Comparison of ENCODE assay signal across 12 cellular contexts in genomic region chr2:26911911-26912861, GRCh38. TPM values are rescaled to one million over a fixed set of nuclear protein-coding genes. Genes with fewer than 3 reads are reported as not detected.
A peak's percentile ranks its signal among the peaks of the same experiment; 100 is the strongest.
DNase-seq lines count a peak whose midpoint lies in the region; ATAC-seq, FAIRE-seq and TF ChIP-seq lines count a peak whose summit lies in the region.
"Had no signal": no experiment of that assay in that cellular context is flagged by ENCODE, and none has a peak within 500 bp of the region (broad histone marks: within the 10 kb centered on the region; RNA-seq: fewer than 3 reads in every experiment).

No MANE protein-coding gene starts in this region.

- TF ChIP-seq CTCF in foreskin fibroblast (IDR thresholded peaks at IDR 0.05; ENCODE audit: low read depth, low read length) (no peak), osteocyte (IDR thresholded peaks at IDR 0.05) (no peak), GM10266 (IDR thresholded peaks at IDR 0.05; ENCODE audit: control insufficient read depth, insufficient read depth, low read depth, missing control alignments) (no peak)

- no peak overlapping the region for H3K27ac Mint-ChIP-seq in osteocyte (ENCODE audit: unreplicated experiment)

- ATAC-seq in HG02938 (IDR thresholded peaks at IDR 0.05; ENCODE audit: unreplicated experiment): no peak
- no peak for ATAC-seq in HG03175 (IDR thresholded peaks at IDR 0.05; ENCODE audit: unreplicated experiment)
- ATAC-seq: gastroesophageal sphincter; naive thymus-derived CD8-positive, alpha-beta T cell had no signal

- peaks cover 12% of the 10 kb centered on the region for H3K4me1 ChIP-seq in HAP-1
- H3K4me1 ChIP-seq: gastroesophageal sphincter had no signal

- no peaks in the 10 kb centered on the region for H3K9me3 ChIP-seq in HAP-1
- H3K9me3 ChIP-seq: gastroesophageal sphincter had no signal

- H3K36me3 Mint-ChIP-seq in osteocyte (ENCODE audit: unreplicated experiment): no peaks in the 10 kb centered on the region
- H3K36me3 Mint-ChIP-seq: naive thymus-derived CD8-positive, alpha-beta T cell had no signal

- FAIRE-seq in H54 (lab: Jason Lieb, UNC): no peak

- peaks cover 65% of the 10 kb centered on the region for H3K27me3 Mint-ChIP-seq in osteocyte (ENCODE audit: unreplicated experiment)

- DNase-seq in HAP-1 (ENCODE audit: low spot score in 2 of 2): peak; percentile 75 to 77
- DNase-seq in NCI-H69 (lab: John Stamatoyannopoulos, UW): peak; percentile 42
- DNase-seq in foreskin fibroblast: peak; percentile 3 to 25
- DNase-seq in osteocyte (ENCODE audit: extremely low spot score, unreplicated experiment): peak; percentile 57
- DNase-seq in GM10266 (ENCODE audit: extremely low spot score): no peak
- DNase-seq in H54 (ENCODE audit: insufficient read length, low spot score): no peak
- DNase-seq: naive thymus-derived CD8-positive, alpha-beta T cell; NCI-H1694; stimulated activated CD4-positive, alpha-beta T cell treated with anti-CD3 and anti-CD28 coated beads, Interleukin-4, amount 100 ng/mL, for 1 hour had no signal

- peaks cover 19% of the 10 kb centered on the region for H3K36me3 ChIP-seq in HAP-1 (replicated peaks)
- H3K36me3 ChIP-seq: gastroesophageal sphincter had no signal

- peaks cover 11% of the 10 kb centered on the region for H3K9me3 Mint-ChIP-seq in osteocyte (ENCODE audit: unreplicated experiment)
- H3K9me3 Mint-ChIP-seq: naive thymus-derived CD8-positive, alpha-beta T cell had no signal

- TF ChIP-seq POLR2A in H54 (IDR thresholded peaks at IDR 0.05; ENCODE audit: low read depth, low read length): no peak

- no peak overlapping the region for H3K4me3 Mint-ChIP-seq in osteocyte (ENCODE audit: unreplicated experiment)
- H3K4me3 Mint-ChIP-seq: naive thymus-derived CD8-positive, alpha-beta T cell had no signal

- no peaks in the 10 kb centered on the region for H3K27me3 ChIP-seq in HAP-1 (ENCODE audit: low read depth)

- in situ Hi-C loops in HAP-1 (cut with MboI; ENCODE audit: low sequenced_read_pairs): no loop called here

- H3K4me1 Mint-ChIP-seq in osteocyte (ENCODE audit: unreplicated experiment): no peaks in the 10 kb centered on the region
- H3K4me1 Mint-ChIP-seq: naive thymus-derived CD8-positive, alpha-beta T cell had no signal

- H3K4me3 ChIP-seq in HAP-1 (no peak overlapping the region), foreskin fibroblast (ENCODE audit: low read depth in 1 of 2, low read length in 2 of 2) (no peak overlapping the region)
- H3K4me3 ChIP-seq: gastroesophageal sphincter had no signal

RNA-seq across cellular contexts. Expression of gene MAPRE3, which starts 58.3 kb away (rescaled TPM):
- total RNA-seq in osteocyte: 9.4 and 9.5 TPM in 2 replicates

Comparison
In these comparisons a context has a peak if more than half of its experiments do, and no peak if none do; other contexts are left out.
1. DNase-seq: peak in HAP-1 (2 of 2), NCI-H69 (single experiment), foreskin fibroblast (2 of 2) and osteocyte (single experiment); none in GM10266 (single experiment) and H54 (single experiment).